In genomic region chr22:43088979-43089717, GRCh38 we compare ENCODE assay signal across 8 cellular contexts. TPM values are rescaled to one million over a fixed set of nuclear protein-coding genes. Genes with fewer than 3 reads are reported as not detected.
DNase-seq lines count a peak whose midpoint lies in the region; ATAC-seq and TF ChIP-seq lines count a peak whose summit lies in the region.

Gene TTLL1 (minus strand): TSS chr22:43089391. CDS start chr22:43075586, 13,805 bp downstream.

- DNase-seq in AG08395 (ENCODE audit: low spot score): peak; percentile 95
- peak; percentile 80 for DNase-seq in NCI-H524 treated with DMSO at 0.1 percent for 48 hours (lab: John Stamatoyannopoulos, UW)
- peak; percentile 92 for DNase-seq in activated CD4-positive, alpha-beta T cell treated with anti-CD3 and anti-CD28 coated beads, Interleukin-2, amount 10 ng/mL, durations not matched to agents 7 days and 5 days
- peak; percentile 89 for DNase-seq in dermis blood vessel endothelial cell
- DNase-seq in stimulated activated CD4-positive, alpha-beta T cell treated with anti-CD3 and anti-CD28 coated beads, Interleukin-4, amount 100 ng/mL, for 1 hour: peak; percentile 90

- POLR2A ChIA-PET in activated CD4-positive, alpha-beta T cell treated with anti-CD3 and anti-CD28 coated beads, Interleukin-2, amount 10 ng/mL, durations not matched to agents 7 days and 5 days (lab: Charles Lee): interaction anchor here (0.5 kb wide), 1 partner anchor 72 kb away, joined by 3 read pairs; no protein-coding TSS in a partner anchor

- H3K9ac ChIP-seq in liver (ENCODE audit: low read depth in 1 of 2, low read length in 2 of 2): peak within 1 kb of the TSS in 1 of 2 donors; percentile 48

- H3K27me3 Mint-ChIP-seq in activated CD4-positive, alpha-beta T cell treated with anti-CD3 and anti-CD28 coated beads, Interleukin-2, amount 10 ng/mL, durations not matched to agents 7 days and 5 days: no peaks in the 10 kb centered on the region

- peaks cover 0 to 11% (median 6%) of the 10 kb centered on the region in 4 donors for H3K4me1 ChIP-seq in liver (ENCODE audit: control insufficient read depth in 4 of 4, insufficient read depth in 4 of 4, low read length in 3 of 4)

- peak within 1 kb of the TSS; percentile 84 for H3K4me3 Mint-ChIP-seq in activated CD4-positive, alpha-beta T cell treated with anti-CD3 and anti-CD28 coated beads, Interleukin-2, amount 10 ng/mL, durations not matched to agents 7 days and 5 days

- CTCF ChIA-PET in activated CD4-positive, alpha-beta T cell treated with anti-CD3 and anti-CD28 coated beads, Interleukin-2, amount 10 ng/mL, durations not matched to agents 7 days and 5 days (lab: Charles Lee): no interaction called here

- WGBS in liver: 5% methylated on average over 64 of the region's 64 CpGs

- peak; percentile 87 for ATAC-seq in GM18909 (IDR thresholded peaks at IDR 0.05; ENCODE audit: poor library complexity, unreplicated experiment)
- peak; percentile 86 for ATAC-seq in HG03280 (IDR thresholded peaks at IDR 0.05; ENCODE audit: unreplicated experiment)

- H3K36me3 ChIP-seq in liver (ENCODE audit: control insufficient read depth in 4 of 4, insufficient read depth in 3 of 4, low read depth in 1 of 4, low read length in 3 of 4): no peaks in the 10 kb centered on the region

- H3K9me3 ChIP-seq in liver (ENCODE audit: control insufficient read depth in 4 of 4, low read length in 3 of 4): no peaks in the 10 kb centered on the region

- H3K36me3 Mint-ChIP-seq in activated CD4-positive, alpha-beta T cell treated with anti-CD3 and anti-CD28 coated beads, Interleukin-2, amount 10 ng/mL, durations not matched to agents 7 days and 5 days (ENCODE audit: low read depth): peaks cover 7% of the 10 kb centered on the region

- peak within 1 kb of the TSS in 1 of 2 donors; percentile 45 for H3K27ac ChIP-seq in liver (ENCODE audit: low read depth in 1 of 2, low read length in 2 of 2)

- H3K9me3 Mint-ChIP-seq in activated CD4-positive, alpha-beta T cell treated with anti-CD3 and anti-CD28 coated beads, Interleukin-2, amount 10 ng/mL, durations not matched to agents 7 days and 5 days: no peaks in the 10 kb centered on the region

- TF ChIP-seq RAD21 in liver (IDR thresholded peaks at IDR 0.05): peak; percentile 20 to 46

- H3K4me3 ChIP-seq in liver (ENCODE audit: low read depth in 1 of 3, low read length in 3 of 3): peak within 1 kb of the TSS; percentile 64 to 84 (median 76)

- no peaks in the 10 kb centered on the region for H3K27me3 ChIP-seq in liver (ENCODE audit: control insufficient read depth in 4 of 4, insufficient read depth in 4 of 4, low read length in 3 of 4)

- peaks cover 27% of the 10 kb centered on the region for H3K4me1 Mint-ChIP-seq in activated CD4-positive, alpha-beta T cell treated with anti-CD3 and anti-CD28 coated beads, Interleukin-2, amount 10 ng/mL, durations not matched to agents 7 days and 5 days

- no peak for TF ChIP-seq CTCF in liver (IDR thresholded peaks at IDR 0.05; ENCODE audit: low read depth, low read length, missing input control)

- peak within 1 kb of the TSS; percentile 91 for H3K27ac Mint-ChIP-seq in activated CD4-positive, alpha-beta T cell treated with anti-CD3 and anti-CD28 coated beads, Interleukin-2, amount 10 ng/mL, durations not matched to agents 7 days and 5 days

TF ChIP-seq in liver, 16 proteins besides CTCF, POLR2A, EP300 and RAD21:
- no peak for TF ChIP-seq ATF3 (IDR thresholded peaks at IDR 0.05)
- peak in 1 of 2 donors; percentile 88 for TF ChIP-seq GABPA (IDR thresholded peaks at IDR 0.05 in 1 of 2, conservative IDR thresholded peaks at IDR 0.05 in 1 of 2)

RNA-seq across cellular contexts. Expression of gene TTLL1, which starts in this region (rescaled TPM):
- total RNA-seq in activated CD4-positive, alpha-beta T cell treated with anti-CD3 and anti-CD28 coated beads, Interleukin-2, amount 10 ng/mL, durations not matched to agents 7 days and 5 days: 1 to 10 TPM; 9.0 to 9.3 TPM
- total RNA-seq in dermis blood vessel endothelial cell (9.9 and 11.1 TPM in 2 replicates), liver (1 to 10 TPM in 1 of 2 donors, under 1 TPM in 1; 0.50 to 2.2 TPM)
- polyA plus RNA-seq in liver: 1 to 10 TPM; 1.1 to 1.2 TPM
